In genomic region chr2:144456680-144457079, GRCh38 we compare ENCODE assay signal across 8 cellular contexts.
DNase-seq lines count a peak whose midpoint lies in the region; ATAC-seq, FAIRE-seq and TF ChIP-seq lines count a peak whose summit lies in the region.

No MANE protein-coding gene starts in this region.

- peaks cover 7% of the 10 kb centered on the region for H3K36me3 Mint-ChIP-seq in activated naive CD8-positive, alpha-beta T cell treated with anti-CD3 and anti-CD28 coated beads, Interleukin-2, amount 50 U/mL, for 24 hours (ENCODE audit: low read depth)
- H3K36me3 Mint-ChIP-seq in activated naive CD8-positive, alpha-beta T cell treated with anti-CD3 and anti-CD28 coated beads for 36 hours: peaks cover 2% of the 10 kb centered on the region

- no peak overlapping the region for H3K4me3 ChIP-seq in pancreas

- FAIRE-seq in pancreas (lab: Jason Lieb, UNC): no peak

- H3K4me3 Mint-ChIP-seq in activated naive CD8-positive, alpha-beta T cell treated with anti-CD3 and anti-CD28 coated beads, Interleukin-2, amount 50 U/mL, for 24 hours: no peak overlapping the region
- H3K4me3 Mint-ChIP-seq in activated naive CD8-positive, alpha-beta T cell treated with anti-CD3 and anti-CD28 coated beads for 36 hours: no peak overlapping the region

- TF ChIP-seq CTCF in pancreas (IDR thresholded peaks at IDR 0.05): no peak

- H3K36me3 ChIP-seq in pancreas: no peaks in the 10 kb centered on the region

- H3K27me3 Mint-ChIP-seq in activated naive CD8-positive, alpha-beta T cell treated with anti-CD3 and anti-CD28 coated beads, Interleukin-2, amount 50 U/mL, for 24 hours: no peaks in the 10 kb centered on the region
- H3K27me3 Mint-ChIP-seq in activated naive CD8-positive, alpha-beta T cell treated with anti-CD3 and anti-CD28 coated beads for 36 hours: peaks cover 23% of the 10 kb centered on the region

- no peaks in the 10 kb centered on the region for H3K9me3 ChIP-seq in pancreas

- no peak for TF ChIP-seq POLR2A in erythroblast (IDR thresholded peaks at IDR 0.05; ENCODE audit: low read length)

- no peak overlapping the region for H3K27ac Mint-ChIP-seq in activated naive CD8-positive, alpha-beta T cell treated with anti-CD3 and anti-CD28 coated beads, Interleukin-2, amount 50 U/mL, for 24 hours
- no peak overlapping the region for H3K27ac Mint-ChIP-seq in activated naive CD8-positive, alpha-beta T cell treated with anti-CD3 and anti-CD28 coated beads for 36 hours

- no peak for DNase-seq in activated naive CD8-positive, alpha-beta T cell treated with anti-CD3 and anti-CD28 coated beads, Interleukin-2, amount 50 U/mL, for 24 hours
- no peak for DNase-seq in activated naive CD8-positive, alpha-beta T cell treated with anti-CD3 and anti-CD28 coated beads for 36 hours
- peak; percentile 61 for DNase-seq in NCI-H460 (ENCODE audit: extremely low read depth, low read depth)
- peak; percentile 75 to 86 for DNase-seq in erythroblast (lab: John Stamatoyannopoulos, UW)
- DNase-seq in pancreas: no peak
- DNase-seq in effector CD8-positive, alpha-beta T cell (lab: John Stamatoyannopoulos, UW): no peak
- DNase-seq in NCI-H2196 (lab: John Stamatoyannopoulos, UW; ENCODE audit: unreplicated experiment): no peak

- H3K4me1 ChIP-seq in pancreas: no peaks in the 10 kb centered on the region

- ATAC-seq in activated naive CD8-positive, alpha-beta T cell treated with anti-CD3 and anti-CD28 coated beads, Interleukin-2, amount 50 U/mL, for 24 hours: peak; percentile 52
- ATAC-seq in pancreas: peak in 3 of 4 donors; percentile 50 to 84 (median 77)
- no peak for ATAC-seq in GM21576 (IDR thresholded peaks at IDR 0.05; ENCODE audit: unreplicated experiment)

- H3K27me3 ChIP-seq in pancreas: no peaks in the 10 kb centered on the region

- no peak overlapping the region for H3K27ac ChIP-seq in pancreas

- H3K9me3 Mint-ChIP-seq in activated naive CD8-positive, alpha-beta T cell treated with anti-CD3 and anti-CD28 coated beads, Interleukin-2, amount 50 U/mL, for 24 hours: no peaks in the 10 kb centered on the region
- H3K9me3 Mint-ChIP-seq in activated naive CD8-positive, alpha-beta T cell treated with anti-CD3 and anti-CD28 coated beads for 36 hours: no peaks in the 10 kb centered on the region

- intact Hi-C loops in pancreas (cut with DNase I): no loop called here

- peaks cover 91% of the 10 kb centered on the region for H3K4me1 Mint-ChIP-seq in activated naive CD8-positive, alpha-beta T cell treated with anti-CD3 and anti-CD28 coated beads, Interleukin-2, amount 50 U/mL, for 24 hours
- H3K4me1 Mint-ChIP-seq in activated naive CD8-positive, alpha-beta T cell treated with anti-CD3 and anti-CD28 coated beads for 36 hours: peaks cover 48% of the 10 kb centered on the region

- 44% methylated on average over 3 of the region's 3 CpGs for WGBS in pancreas, 2 donors

Comparison
In these comparisons a context has a peak if more than half of its experiments do, and no peak if none do; other contexts are left out.
1. DNase-seq: peak in NCI-H460 (single experiment) and erythroblast (2 of 2); none in activated naive CD8-positive, alpha-beta T cell treated with anti-CD3 and anti-CD28 coated beads, Interleukin-2, amount 50 U/mL, for 24 hours (single experiment), activated naive CD8-positive, alpha-beta T cell treated with anti-CD3 and anti-CD28 coated beads for 36 hours (single experiment), pancreas (0 of 6), effector CD8-positive, alpha-beta T cell (single experiment) and NCI-H2196 (single experiment).